ENCODE assay signal across 8 cellular contexts in the genomic region with DNA sequence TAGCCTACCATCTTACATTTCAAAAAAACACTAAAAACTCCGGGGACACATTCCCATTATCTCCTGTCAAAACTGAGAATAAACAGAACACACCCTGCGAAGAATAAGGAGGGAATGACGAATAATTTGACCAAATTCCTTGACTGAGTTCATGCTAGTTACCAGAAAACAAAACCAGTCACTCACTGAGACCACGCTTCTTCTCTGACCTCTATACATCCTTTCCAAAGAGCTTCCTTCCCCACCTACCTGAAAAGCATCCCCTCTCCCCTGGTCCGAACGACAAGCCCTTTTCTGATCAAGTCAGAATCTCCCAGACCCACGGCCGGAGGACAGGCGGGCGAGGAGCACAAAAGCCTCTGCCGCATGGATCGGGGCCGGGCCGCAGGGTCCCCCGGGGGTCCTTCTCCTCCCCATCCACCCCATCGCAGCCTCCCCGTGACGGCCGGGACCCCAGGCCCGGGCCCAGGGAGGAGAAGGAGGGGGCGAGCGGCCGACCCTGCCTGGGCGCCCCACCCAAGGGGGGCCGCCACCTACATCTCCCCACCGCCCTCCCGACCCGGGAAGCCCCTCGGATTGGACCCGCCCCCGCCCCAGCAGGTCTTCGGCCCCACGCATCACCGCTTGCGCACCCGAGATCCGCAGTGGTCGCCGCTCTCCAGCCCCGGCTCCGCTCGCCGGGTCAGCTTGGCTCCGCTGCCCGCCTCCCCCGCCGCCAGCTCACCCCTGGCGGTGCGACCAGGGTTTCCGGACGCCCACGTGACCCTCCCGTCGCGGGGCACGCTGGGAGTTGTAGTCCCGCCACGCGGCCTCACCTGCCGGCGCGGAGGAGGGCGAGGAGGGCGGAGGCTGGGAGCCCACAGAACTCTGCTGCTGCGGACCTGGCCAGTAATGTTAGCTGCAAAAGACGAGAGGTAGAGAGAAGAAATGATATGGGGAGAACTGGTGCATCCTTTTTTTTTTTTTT. TPM values are rescaled to one million over a fixed set of nuclear protein-coding genes. Genes with fewer than 3 reads are reported as not detected.
DNase-seq lines count a peak whose midpoint lies in the region; ATAC-seq, FAIRE-seq and TF ChIP-seq lines count a peak whose summit lies in the region.

A gene with protein sequence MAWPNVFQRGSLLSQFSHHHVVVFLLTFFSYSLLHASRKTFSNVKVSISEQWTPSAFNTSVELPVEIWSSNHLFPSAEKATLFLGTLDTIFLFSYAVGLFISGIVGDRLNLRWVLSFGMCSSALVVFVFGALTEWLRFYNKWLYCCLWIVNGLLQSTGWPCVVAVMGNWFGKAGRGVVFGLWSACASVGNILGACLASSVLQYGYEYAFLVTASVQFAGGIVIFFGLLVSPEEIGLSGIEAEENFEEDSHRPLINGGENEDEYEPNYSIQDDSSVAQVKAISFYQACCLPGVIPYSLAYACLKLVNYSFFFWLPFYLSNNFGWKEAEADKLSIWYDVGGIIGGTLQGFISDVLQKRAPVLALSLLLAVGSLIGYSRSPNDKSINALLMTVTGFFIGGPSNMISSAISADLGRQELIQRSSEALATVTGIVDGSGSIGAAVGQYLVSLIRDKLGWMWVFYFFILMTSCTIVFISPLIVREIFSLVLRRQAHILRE (minus strand): TSS at position 747 of the 967 bp plus-strand sequence. CDS start 16,004 bp downstream, outside the sequence.

- CTCF ChIA-PET in naive thymus-derived CD4-positive, alpha-beta T cell (lab: Charles Lee), result no interaction called here

- no peaks in the 10 kb centered on the region for H3K36me3 ChIP-seq in Peyer's patch
- H3K36me3 ChIP-seq in naive thymus-derived CD4-positive, alpha-beta T cell (ENCODE audit: control insufficient read depth in 2 of 3, insufficient read depth in 3 of 3, low read length in 3 of 3), result peaks cover 0 to 6% (median 0%) of the 10 kb centered on the region in 3 experiments

- peak within 1 kb of the TSS; percentile 14 to 92 (median 85) for H3K27ac Mint-ChIP-seq in naive thymus-derived CD4-positive, alpha-beta T cell
- peak within 1 kb of the TSS; percentile 90 for H3K27ac Mint-ChIP-seq in stimulated activated naive B cell treated with anti-CD40 and anti-IgM and Interleukin-4, amounts not matched to agents 10 μg/mL and 1 μg/mL and 100 μg/mL, for 72 hours

- H3K27me3 Mint-ChIP-seq in naive thymus-derived CD4-positive, alpha-beta T cell, result no peaks in the 10 kb centered on the region
- H3K27me3 Mint-ChIP-seq in stimulated activated naive B cell treated with anti-CD40 and anti-IgM and Interleukin-4, amounts not matched to agents 10 μg/mL and 1 μg/mL and 100 μg/mL, for 72 hours, result no peaks in the 10 kb centered on the region

- peak within 1 kb of the TSS; percentile 86 to 87 (median 87) for H3K27ac ChIP-seq in Peyer's patch
- peak within 1 kb of the TSS; percentile 84 for H3K27ac ChIP-seq in naive thymus-derived CD4-positive, alpha-beta T cell (ENCODE audit: low read depth, low read length)

- FAIRE-seq in D721Med (lab: Jason Lieb, UNC), result no peak

- TF ChIP-seq CTCF in D721Med (IDR thresholded peaks at IDR 0.05; ENCODE audit: insufficient read depth, missing control alignments) (no peak), Peyer's patch (IDR thresholded peaks at IDR 0.05) (peak in 4 of 6 experiments; percentile 12 to 56 (median 48))

- peaks cover 0 to 19% (median 0%) of the 10 kb centered on the region in 5 donors for H3K36me3 Mint-ChIP-seq in naive thymus-derived CD4-positive, alpha-beta T cell
- peaks cover 4 to 7% of the 10 kb centered on the region in 2 donors for H3K36me3 Mint-ChIP-seq in stimulated activated naive B cell treated with anti-CD40 and anti-IgM and Interleukin-4, amounts not matched to agents 10 μg/mL and 1 μg/mL and 100 μg/mL, for 72 hours

- POLR2A ChIA-PET in naive thymus-derived CD4-positive, alpha-beta T cell (lab: Charles Lee), result interaction anchor here (0.9 to 1.6 kb wide), 4 partner anchors 15 to 80 kb away, joined by 3 to 6 read pairs (median 4); no protein-coding TSS in a partner anchor

- H3K4me1 ChIP-seq in Peyer's patch, result peaks cover 0 to 3% (median 0%) of the 10 kb centered on the region in 4 donors
- H3K4me1 ChIP-seq in naive thymus-derived CD4-positive, alpha-beta T cell (ENCODE audit: control insufficient read depth in 2 of 2, insufficient read depth in 2 of 2, low read length in 2 of 2), result peaks cover 0 to 15% of the 10 kb centered on the region in 2 donors

- peak; percentile 75 to 84 for TF ChIP-seq POLR2A in Peyer's patch (IDR thresholded peaks at IDR 0.05)

- no peaks in the 10 kb centered on the region for H3K9me3 Mint-ChIP-seq in naive thymus-derived CD4-positive, alpha-beta T cell
- no peaks in the 10 kb centered on the region for H3K9me3 Mint-ChIP-seq in stimulated activated naive B cell treated with anti-CD40 and anti-IgM and Interleukin-4, amounts not matched to agents 10 μg/mL and 1 μg/mL and 100 μg/mL, for 72 hours

- H3K4me3 Mint-ChIP-seq in naive thymus-derived CD4-positive, alpha-beta T cell, result peak within 1 kb of the TSS; percentile 79 to 95 (median 90)
- H3K4me3 Mint-ChIP-seq in stimulated activated naive B cell treated with anti-CD40 and anti-IgM and Interleukin-4, amounts not matched to agents 10 μg/mL and 1 μg/mL and 100 μg/mL, for 72 hours, result peak within 1 kb of the TSS; percentile 93 to 94

- peaks cover 22 to 41% (median 31%) of the 10 kb centered on the region in 7 donors for H3K4me1 Mint-ChIP-seq in naive thymus-derived CD4-positive, alpha-beta T cell
- H3K4me1 Mint-ChIP-seq in stimulated activated naive B cell treated with anti-CD40 and anti-IgM and Interleukin-4, amounts not matched to agents 10 μg/mL and 1 μg/mL and 100 μg/mL, for 72 hours, result peaks cover 6 to 28% of the 10 kb centered on the region in 2 donors

- no peaks in the 10 kb centered on the region for H3K9me3 ChIP-seq in Peyer's patch
- H3K9me3 ChIP-seq in naive thymus-derived CD4-positive, alpha-beta T cell (ENCODE audit: control insufficient read depth in 2 of 3, low read length in 3 of 3), result no peaks in the 10 kb centered on the region

- peak; percentile 97 for DNase-seq in D721Med (ENCODE audit: insufficient read length, low spot score)
- peak; percentile 92 for DNase-seq in HuH-7 (ENCODE audit: low spot score)
- DNase-seq in Peyer's patch, result peak; percentile 81 to 95 (median 94)
- DNase-seq in activated T-helper 1 cell treated with anti-CD3 and anti-CD28 coated beads, Interleukin-2, amount 50 U/mL, for 16 hours (ENCODE audit: low read depth in 1 of 2, low spot score in 1 of 2), result peak; percentile 69 to 77
- peak; percentile 70 for DNase-seq in fibroblast of gingiva (ENCODE audit: low read depth)
- DNase-seq in naive thymus-derived CD4-positive, alpha-beta T cell, result peak; percentile 74 to 93 (median 80)
- peak; percentile 79 for DNase-seq in stimulated activated naive B cell treated with anti-CD40 and anti-IgM and Interleukin-4, amounts not matched to agents 10 μg/mL and 1 μg/mL and 100 μg/mL, for 72 hours

- no peaks in the 10 kb centered on the region for H3K27me3 ChIP-seq in Peyer's patch
- no peaks in the 10 kb centered on the region for H3K27me3 ChIP-seq in naive thymus-derived CD4-positive, alpha-beta T cell (ENCODE audit: control insufficient read depth in 2 of 2, insufficient read depth in 2 of 2, low read length in 2 of 2)

- intact Hi-C loops in naive thymus-derived CD4-positive, alpha-beta T cell (cut with micrococcal nuclease), result loop anchor here (1.0 to 10.0 kb wide), 6 partner anchors 22 to 1053 kb away; a partner anchor contains a TSS

- peak within 1 kb of the TSS; percentile 84 to 99 (median 92) for H3K4me3 ChIP-seq in Peyer's patch
- H3K4me3 ChIP-seq in naive thymus-derived CD4-positive, alpha-beta T cell (ENCODE audit: low read length), result peak within 1 kb of the TSS; percentile 67

- peak; percentile 97 for ATAC-seq in GM21447 (IDR thresholded peaks at IDR 0.05; ENCODE audit: unreplicated experiment)
- ATAC-seq in naive thymus-derived CD4-positive, alpha-beta T cell, result peak; percentile 97
- peak; percentile 97 to 99 for ATAC-seq in stimulated activated naive B cell treated with anti-CD40 and anti-IgM and Interleukin-4, amounts not matched to agents 10 μg/mL and 1 μg/mL and 100 μg/mL, for 72 hours (replicated peaks)

RNA-seq across cellular contexts. Expression of the gene that starts here (rescaled TPM):
- total RNA-seq in Peyer's patch, result 100 to 1,000 TPM in 2 of 4 donors, 10 to 100 TPM in 2; 45.4 to 124 (median 98.9) TPM
- 10 to 100 TPM; 26.8 to 72.7 (median 39.4) TPM for total RNA-seq in naive thymus-derived CD4-positive, alpha-beta T cell
- 10 to 100 TPM; 18.5 to 20.7 TPM for polyA plus RNA-seq in naive thymus-derived CD4-positive, alpha-beta T cell

Comparison
In these comparisons a context has a peak if more than half of its experiments do, and no peak if none do; other contexts are left out.
1. Peak in every context shown above with its lines: DNase-seq, ATAC-seq, H3K4me3 ChIP-seq and H3K27ac ChIP-seq.